In genomic region chr13:33817843-33818661, GRCh38 we compare ENCODE assay signal across 8 cellular contexts. TPM values are rescaled to one million over a fixed set of nuclear protein-coding genes. Genes with fewer than 3 reads are reported as not detected.
DNase-seq lines count a peak whose midpoint lies in the region; ATAC-seq and TF ChIP-seq lines count a peak whose summit lies in the region.

TSS of gene RFC3 (plus strand) at chr13:33818149. CDS start at chr13:33818179, 30 bp downstream.

- TF ChIP-seq CTCF in GM12865 (IDR thresholded peaks at IDR 0.05; ENCODE audit: insufficient read depth, low read depth, low read length, missing control alignments) (no peak), cardiac muscle cell (IDR thresholded peaks at IDR 0.05; ENCODE audit: low read depth, low read length) (no peak), type B pancreatic cell (conservative IDR thresholded peaks at IDR 0.05) (no peak)

- H3K79me1 ChIP-seq in trophoblast cell (ENCODE audit: low read length) = peaks cover 3% of the 10 kb centered on the region

- no peaks in the 10 kb centered on the region for H3K27me3 Mint-ChIP-seq in type B pancreatic cell

- no peaks in the 10 kb centered on the region for H3K9me3 Mint-ChIP-seq in type B pancreatic cell

- H3K4me1 ChIP-seq in adipocyte (ENCODE audit: control insufficient read depth, insufficient read depth, low read length) = peaks cover 2% of the 10 kb centered on the region
- no peaks in the 10 kb centered on the region for H3K4me1 ChIP-seq in cardiac muscle cell (ENCODE audit: low read depth)
- peaks cover 0 to 2% of the 10 kb centered on the region in 2 experiments for H3K4me1 ChIP-seq in trophoblast cell (ENCODE audit: control insufficient read depth in 1 of 2, insufficient read depth in 2 of 2, low read length in 2 of 2)

- peak within 1 kb of the TSS; percentile 70 for H3K4me3 ChIP-seq in GM12865 (ENCODE audit: low read depth, low read length)
- H3K4me3 ChIP-seq in adipocyte (ENCODE audit: low read length) = peak within 1 kb of the TSS; percentile 99
- H3K4me3 ChIP-seq in cardiac muscle cell = peak within 1 kb of the TSS; percentile 94
- peak within 1 kb of the TSS; percentile 93 for H3K4me3 ChIP-seq in trophoblast cell (ENCODE audit: low read depth, low read length)

- no peak within 1 kb of the TSS for H3K23ac ChIP-seq in trophoblast cell (ENCODE audit: low read length)

- H3K36me3 Mint-ChIP-seq in type B pancreatic cell = no peaks in the 10 kb centered on the region

- peak within 1 kb of the TSS; percentile 93 for H4K8ac ChIP-seq in trophoblast cell (ENCODE audit: low read depth, low read length)

- H3K9ac ChIP-seq in adipocyte (ENCODE audit: low read length) (peak within 1 kb of the TSS; percentile 89), trophoblast cell (ENCODE audit: low read length) (peak within 1 kb of the TSS; percentile 93)

- WGBS in trophoblast cell (ENCODE audit: extremely low coverage, insufficient coverage, insufficient read length) = no CpG with 5 or more reads among the region's 52 CpGs

- peak within 1 kb of the TSS; percentile 85 for H4K91ac ChIP-seq in trophoblast cell (ENCODE audit: low read depth, low read length)

- H3K18ac ChIP-seq in trophoblast cell (ENCODE audit: low read length) = peak within 1 kb of the TSS; percentile 92

- H3K9me3 ChIP-seq in adipocyte (ENCODE audit: control insufficient read depth, low read length) (no peaks in the 10 kb centered on the region), cardiac muscle cell (ENCODE audit: low read depth) (no peaks in the 10 kb centered on the region), trophoblast cell (ENCODE audit: insufficient read depth, low read depth, low read length) (no peaks in the 10 kb centered on the region)

- H2BK5ac ChIP-seq in trophoblast cell (ENCODE audit: low read depth, low read length, poor library complexity) = peak within 1 kb of the TSS; percentile 80

- H3K4ac ChIP-seq in trophoblast cell (ENCODE audit: low read depth, low read length) = peak within 1 kb of the TSS; percentile 86

- H3K79me2 ChIP-seq in trophoblast cell (ENCODE audit: control insufficient read depth, insufficient read depth, low read length, poor library complexity) = peaks cover 6% of the 10 kb centered on the region

- peaks cover 8% of the 10 kb centered on the region for H3K4me1 Mint-ChIP-seq in type B pancreatic cell (ENCODE audit: unreplicated experiment)

- H4K12ac ChIP-seq in trophoblast cell (ENCODE audit: low read depth, low read length) = peak within 1 kb of the TSS; percentile 85

- peak within 1 kb of the TSS; percentile 93 for H3K27ac Mint-ChIP-seq in type B pancreatic cell

- H3K27ac ChIP-seq in cardiac muscle cell (peak within 1 kb of the TSS; percentile 84), trophoblast cell (ENCODE audit: low read depth, low read length) (peak within 1 kb of the TSS; percentile 67)

- H2BK120ac ChIP-seq in trophoblast cell (ENCODE audit: insufficient read depth, low read length, poor library complexity) = peak within 1 kb of the TSS; percentile 79

- H3K4me2 ChIP-seq in trophoblast cell (ENCODE audit: low read length) = peak within 1 kb of the TSS; percentile 88

- DNase-seq in GM12865 (ENCODE audit: low read depth) = peak; percentile 97
- peak; percentile 79 for DNase-seq in NCI-H1436 (lab: John Stamatoyannopoulos, UW)
- peak; percentile 82 for DNase-seq in T follicular helper cell (ENCODE audit: low read depth)
- DNase-seq in adipocyte (ENCODE audit: low read depth) = peak; percentile 99
- peak; percentile 95 to 98 for DNase-seq in cardiac muscle cell (ENCODE audit: low read depth in 1 of 2, low spot score in 1 of 2)
- DNase-seq in trophoblast cell = peak; percentile 94 to 99
- peak; percentile 95 for DNase-seq in type B pancreatic cell (ENCODE audit: extremely low spot score, unreplicated experiment)

- peak within 1 kb of the TSS; percentile 92 for H3K14ac ChIP-seq in trophoblast cell (ENCODE audit: low read length)

- no peak within 1 kb of the TSS for H2AK5ac ChIP-seq in trophoblast cell (ENCODE audit: low read length)

- no peak within 1 kb of the TSS for H2BK12ac ChIP-seq in trophoblast cell (ENCODE audit: low read length)

- peak; percentile 98 for ATAC-seq in HG02763 (IDR thresholded peaks at IDR 0.05; ENCODE audit: unreplicated experiment)

- H3K27me3 ChIP-seq in adipocyte (replicated peaks; ENCODE audit: control insufficient read depth, insufficient read depth, low read length) = no peaks in the 10 kb centered on the region
- peaks cover 5% of the 10 kb centered on the region for H3K27me3 ChIP-seq in cardiac muscle cell
- no peaks in the 10 kb centered on the region for H3K27me3 ChIP-seq in trophoblast cell (ENCODE audit: insufficient read depth, low read length)

- peak within 1 kb of the TSS; percentile 93 for H3K4me3 Mint-ChIP-seq in type B pancreatic cell

- H3K36me3 ChIP-seq in adipocyte (ENCODE audit: control insufficient read depth, insufficient read depth, low read length, severe bottlenecking) = no peaks in the 10 kb centered on the region
- no peaks in the 10 kb centered on the region for H3K36me3 ChIP-seq in cardiac muscle cell
- H3K36me3 ChIP-seq in trophoblast cell (ENCODE audit: control insufficient read depth in 1 of 2, insufficient read depth in 2 of 2, low read length in 2 of 2) = peaks cover 0 to 2% of the 10 kb centered on the region in 2 experiments

- peak within 1 kb of the TSS; percentile 94 for H2AFZ ChIP-seq in trophoblast cell (ENCODE audit: insufficient read depth, low read length, poor library complexity)

RNA-seq across cellular contexts. Expression of gene RFC3, which starts in this region (rescaled TPM):
- total RNA-seq in cardiac muscle cell = 13.3 and 13.9 TPM in 2 replicates
- 9.9 and 12.7 TPM in 2 replicates for polyA plus RNA-seq in cardiac muscle cell
- polyA plus RNA-seq in trophoblast cell (2013) = 18.5 and 18.8 TPM in 2 replicates
- 16.7 and 30.0 TPM in 2 replicates for total RNA-seq in type B pancreatic cell (ENCODE audit: low replicate concordance)

Comparison
In these comparisons a context has a peak if more than half of its experiments do, and no peak if none do; other contexts are left out.
1. Peak in every context shown above with its lines: DNase-seq, ATAC-seq, H3K4me3 ChIP-seq and H3K27ac ChIP-seq.